Comparison of ENCODE assay signal across 8 cellular contexts in genomic region chr2:102240640-102241370, GRCh38. TPM values are rescaled to one million over a fixed set of nuclear protein-coding genes. Genes with fewer than 3 reads are reported as not detected.
DNase-seq lines count a peak whose midpoint lies in the region; ATAC-seq and TF ChIP-seq lines count a peak whose summit lies in the region.

No MANE protein-coding gene starts in this region.

- H3K9me3 ChIP-seq in AG04450 (ENCODE audit: control insufficient read depth, insufficient read depth, low read length): no peaks in the 10 kb centered on the region; the same call in 1 of the 2 replicates

- CTCF ChIA-PET in AG04450 (lab: Charles Lee): interaction anchor here (0.6 to 4.8 kb wide), 116 partner anchors 8 to 900 kb away, joined by 3 to 99 read pairs (median 5); partner anchors contain the start of genes IL18R1 and IL1RL2

- POLR2A ChIA-PET in AG04450 (lab: Yijun Ruan, JAX): interaction anchor here (0.6 to 1.4 kb wide), 7 partner anchors 59 to 235 kb away, joined by 3 to 8 read pairs (median 4); partner anchors contain the start of gene IL1R1

- H3K27ac ChIP-seq in AG04450 (ENCODE audit: low read depth, low read length): peak overlapping the region; percentile 49

- TF ChIP-seq CTCF in AG04450 (IDR thresholded peaks at IDR 0.05; ENCODE audit: low read depth, low read length): peak; percentile 99

- ATAC-seq in GM18861 (IDR thresholded peaks at IDR 0.05; ENCODE audit: unreplicated experiment) (peak; percentile 98), HG03095 (IDR thresholded peaks at IDR 0.05; ENCODE audit: unreplicated experiment) (peak; percentile 89)

- no peaks in the 10 kb centered on the region for H3K27me3 ChIP-seq in AG04450 (ENCODE audit: control insufficient read depth, insufficient read depth, low read length)

- H3K4me3 ChIP-seq in AG04450 (ENCODE audit: low read depth, low read length): no peak overlapping the region

- DNase-seq in AG04450 (ENCODE audit: low read depth, low spot score) (peak; percentile 86), NCI-H2227 (lab: John Stamatoyannopoulos, UW; ENCODE audit: unreplicated experiment) (peak; percentile 71), kidney glomerular epithelial cell (lab: John Stamatoyannopoulos, UW) (peak; percentile 64)
- peak; percentile 72 for DNase-seq in activated CD4-positive, CD25-positive, alpha-beta regulatory T cell treated with anti-CD3 and anti-CD28 coated beads, Interleukin-2, amount 50 U/mL, for 16 hours (ENCODE audit: low read depth, low spot score)
- DNase-seq in central memory CD4-positive, alpha-beta T cell: peak; percentile 73
- DNase-seq in stimulated activated CD4-positive, alpha-beta T cell treated with anti-CD3 and anti-CD28 coated beads, Interleukin-1b, Interleukin-23, amount 100 ng/mL, for 1 hour (ENCODE audit: low read depth in 2 of 2): peak; percentile 72 to 82

RNA-seq across cellular contexts. Expression of gene IL1RL2, which starts 54.0 kb away (rescaled TPM):
- polyA plus RNA-seq in AG04450 (2011; rRNA removed): 0.37 and 0.72 TPM in 2 replicates
- 0.32 and 0.83 TPM in 2 replicates for polyA minus RNA-seq in AG04450 (2011; rRNA and poly(A)+ RNA removed)
